ENCODE assay signal across 8 cellular contexts in genomic region chr4:85127653-85128052, GRCh38.
DNase-seq lines count a peak whose midpoint lies in the region; ATAC-seq and TF ChIP-seq lines count a peak whose summit lies in the region.

No MANE protein-coding gene starts in this region.

- 39 to 45% methylated on average over 10 of the region's 10 CpGs for WGBS in tibial nerve, 2 donors

- POLR2A ChIA-PET in AG04450 (lab: Yijun Ruan, JAX), result no interaction called here

- CTCF ChIA-PET in AG04450 (lab: Charles Lee), result interaction anchor here (0.6 to 1.6 kb wide), 4 partner anchors 19 to 619 kb away, joined by 3 to 6 read pairs (median 4); no protein-coding TSS in a partner anchor

- H3K36me3 ChIP-seq in MM.1S (replicated peaks; ENCODE audit: insufficient read depth, low read length) (no peaks in the 10 kb centered on the region), tibial nerve (no peaks in the 10 kb centered on the region)

- peaks cover 48% of the 10 kb centered on the region for H3K4me1 Mint-ChIP-seq in nephron progenitor cell
- H3K4me1 Mint-ChIP-seq in activated T-helper 2 cell treated with anti-CD3 and anti-CD28 coated beads, Interferon-gamma antibody, Interleukin-2, Interleukin-4, amounts not matched to agents 10 μg/mL and 5 μg/mL and 100 μg/mL, durations not matched to agents 14 hours and 24 hours and 36 hours (ENCODE audit: low read depth), result no peaks in the 10 kb centered on the region

- peaks cover 9% of the 10 kb centered on the region for H3K9me3 Mint-ChIP-seq in nephron progenitor cell
- no peaks in the 10 kb centered on the region for H3K9me3 Mint-ChIP-seq in activated T-helper 2 cell treated with anti-CD3 and anti-CD28 coated beads, Interferon-gamma antibody, Interleukin-2, Interleukin-4, amounts not matched to agents 10 μg/mL and 5 μg/mL and 100 μg/mL, durations not matched to agents 14 hours and 24 hours and 36 hours

- H3K79me2 ChIP-seq in MM.1S (ENCODE audit: low read length), result no peaks in the 10 kb centered on the region

- no peaks in the 10 kb centered on the region for H3K36me3 Mint-ChIP-seq in nephron progenitor cell (ENCODE audit: low read depth)
- no peaks in the 10 kb centered on the region for H3K36me3 Mint-ChIP-seq in activated T-helper 2 cell treated with anti-CD3 and anti-CD28 coated beads, Interferon-gamma antibody, Interleukin-2, Interleukin-4, amounts not matched to agents 10 μg/mL and 5 μg/mL and 100 μg/mL, durations not matched to agents 14 hours and 24 hours and 36 hours (ENCODE audit: low read depth)

- no peak overlapping the region for H3K9ac ChIP-seq in MM.1S (ENCODE audit: low read length)

- no peak overlapping the region for H3K4me2 ChIP-seq in MM.1S (ENCODE audit: low read depth, low read length)

- no peaks in the 10 kb centered on the region for H3K4me1 ChIP-seq in MM.1S (ENCODE audit: low read length)
- peaks cover 0 to 4% (median 0%) of the 10 kb centered on the region in 4 donors for H3K4me1 ChIP-seq in tibial nerve

- H2AFZ ChIP-seq in MM.1S (ENCODE audit: low read length), result peak overlapping the region; percentile 26; the same call in 1 of the 2 replicates

- no peaks in the 10 kb centered on the region for H3K27me3 ChIP-seq in AG04450 (ENCODE audit: control insufficient read depth, insufficient read depth, low read length)
- H3K27me3 ChIP-seq in MM.1S (replicated peaks; ENCODE audit: insufficient read depth, low read length), result no peaks in the 10 kb centered on the region
- no peaks in the 10 kb centered on the region for H3K27me3 ChIP-seq in tibial nerve

- TF ChIP-seq POLR2A in tibial nerve (IDR thresholded peaks at IDR 0.05), result no peak

- no peaks in the 10 kb centered on the region for H3F3A ChIP-seq in MM.1S (ENCODE audit: insufficient read depth, low read length)

- intact Hi-C loops in activated T-helper 2 cell treated with anti-CD3 and anti-CD28 coated beads, Interferon-gamma antibody, Interleukin-2, Interleukin-4, amounts not matched to agents 10 μg/mL and 5 μg/mL and 100 μg/mL, durations not matched to agents 14 hours and 24 hours and 36 hours (cut with micrococcal nuclease), result no loop called here

- H3K27ac ChIP-seq in AG04450 (ENCODE audit: low read depth, low read length) (no peak overlapping the region), MM.1S (ENCODE audit: low read length) (no peak overlapping the region), tibial nerve (no peak overlapping the region)

- H3K4me3 Mint-ChIP-seq in nephron progenitor cell, result no peak overlapping the region
- no peak overlapping the region for H3K4me3 Mint-ChIP-seq in activated T-helper 2 cell treated with anti-CD3 and anti-CD28 coated beads, Interferon-gamma antibody, Interleukin-2, Interleukin-4, amounts not matched to agents 10 μg/mL and 5 μg/mL and 100 μg/mL, durations not matched to agents 14 hours and 24 hours and 36 hours (ENCODE audit: low read depth)

- no peaks in the 10 kb centered on the region for H3K9me2 ChIP-seq in MM.1S (replicated peaks; ENCODE audit: insufficient read depth, low read length)

- no peaks in the 10 kb centered on the region for H3K27me3 Mint-ChIP-seq in nephron progenitor cell (ENCODE audit: low read depth, poor library complexity)
- H3K27me3 Mint-ChIP-seq in activated T-helper 2 cell treated with anti-CD3 and anti-CD28 coated beads, Interferon-gamma antibody, Interleukin-2, Interleukin-4, amounts not matched to agents 10 μg/mL and 5 μg/mL and 100 μg/mL, durations not matched to agents 14 hours and 24 hours and 36 hours (ENCODE audit: low read depth), result no peaks in the 10 kb centered on the region

- H4K20me1 ChIP-seq in MM.1S (ENCODE audit: insufficient read depth, low read length), result no peaks in the 10 kb centered on the region

- peak overlapping the region; percentile 82 for H3K27ac Mint-ChIP-seq in nephron progenitor cell
- no peak overlapping the region for H3K27ac Mint-ChIP-seq in activated T-helper 2 cell treated with anti-CD3 and anti-CD28 coated beads, Interferon-gamma antibody, Interleukin-2, Interleukin-4, amounts not matched to agents 10 μg/mL and 5 μg/mL and 100 μg/mL, durations not matched to agents 14 hours and 24 hours and 36 hours

- no peak for TF ChIP-seq EP300 in tibial nerve (IDR thresholded peaks at IDR 0.05)

- ATAC-seq in GM18498 (IDR thresholded peaks at IDR 0.05; ENCODE audit: unreplicated experiment) (peak; percentile 90), HG02610 (IDR thresholded peaks at IDR 0.05; ENCODE audit: unreplicated experiment) (peak; percentile 94)

- H3K4me3 ChIP-seq in AG04450 (ENCODE audit: low read depth, low read length) (no peak overlapping the region), MM.1S (ENCODE audit: low read length) (no peak overlapping the region), tibial nerve (no peak overlapping the region)

- H3K9me3 ChIP-seq in AG04450 (ENCODE audit: control insufficient read depth, insufficient read depth, low read length) (no peaks in the 10 kb centered on the region; the same call in 1 of the 2 replicates), MM.1S (replicated peaks; ENCODE audit: insufficient read depth, low read length) (no peaks in the 10 kb centered on the region), tibial nerve (no peaks in the 10 kb centered on the region)

- DNase-seq in AG04450 (ENCODE audit: low read depth, low spot score) (no peak), MM.1S (peak; percentile 33), dermis blood vessel endothelial cell (peak; percentile 49), nephron progenitor cell (peak; percentile 23), tibial nerve (ENCODE audit: low spot score in 2 of 2) (no peak)
- no peak for DNase-seq in activated T-helper 2 cell treated with anti-CD3 and anti-CD28 coated beads, Interferon-gamma antibody, Interleukin-2, Interleukin-4, amounts not matched to agents 10 μg/mL and 5 μg/mL and 100 μg/mL, durations not matched to agents 14 hours and 24 hours and 36 hours (ENCODE audit: low spot score)

- TF ChIP-seq CTCF in AG04450 (IDR thresholded peaks at IDR 0.05; ENCODE audit: low read depth, low read length) (peak; percentile 49), MM.1S (IDR thresholded peaks at IDR 0.05; ENCODE audit: low read length) (peak; percentile 55), nephron progenitor cell (IDR thresholded peaks at IDR 0.05) (peak; percentile 77), tibial nerve (IDR thresholded peaks at IDR 0.05) (peak in 2 of 5 experiments; percentile 12 to 21)

Comparison
In these comparisons a context has a peak if more than half of its experiments do, and no peak if none do; other contexts are left out.
1. DNase-seq: peak in MM.1S (single experiment), dermis blood vessel endothelial cell (single experiment) and nephron progenitor cell (single experiment); none in AG04450 (single experiment), activated T-helper 2 cell treated with anti-CD3 and anti-CD28 coated beads, Interferon-gamma antibody, Interleukin-2, Interleukin-4, amounts not matched to agents 10 μg/mL and 5 μg/mL and 100 μg/mL, durations not matched to agents 14 hours and 24 hours and 36 hours (single experiment) and tibial nerve (0 of 2).